10 cellular contexts compared by ENCODE assay signal in the genomic region with DNA sequence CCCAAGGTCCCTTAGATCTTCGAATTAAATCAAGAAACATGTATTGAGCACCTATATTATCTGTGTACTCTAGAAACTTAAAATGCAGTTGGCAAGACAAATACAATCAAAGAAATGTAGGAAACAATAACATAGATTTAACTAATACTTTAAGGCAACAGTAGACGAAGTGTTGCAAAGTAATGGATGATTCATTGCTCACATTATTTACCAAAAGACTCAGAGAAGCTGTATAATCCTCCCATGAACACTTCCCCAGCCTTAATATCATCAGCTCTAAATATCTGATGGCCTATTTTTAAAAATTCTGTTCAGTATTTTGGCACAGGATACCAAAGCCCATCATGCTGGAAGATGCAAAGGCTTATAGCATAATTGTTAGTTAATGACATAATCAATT.
"Had no signal": no experiment of that assay in that cellular context is flagged by ENCODE, and none has a peak within 500 bp of the region (broad histone marks: within the 10 kb centered on the region; RNA-seq: fewer than 3 reads in every experiment).

No MANE protein-coding gene starts in this region.

- H3K27ac ChIP-seq: GM23248 had no signal

- H3K4me3 Mint-ChIP-seq: HFFc6 had no signal

- H3K4me3 ChIP-seq: GM23248, HAP-1, K562 had no signal

- ATAC-seq: HCT116, K562 had no signal

- H3K27ac Mint-ChIP-seq: HFFc6 had no signal

- H3K9me3 ChIP-seq: HAP-1 had no signal

- FAIRE-seq: H1, HTR-8/SVneo, K562 had no signal

- H3K4me1 ChIP-seq: HAP-1 had no signal

- H3K36me3 ChIP-seq: HAP-1 had no signal

- H3K9ac ChIP-seq: GM23248 had no signal

- DNase-seq: GM23248, H7, HFFc6, IMR-90, KG1 had no signal

- H2AFZ ChIP-seq: GM23248 had no signal
